Comparison of ENCODE assay signal across 25 cellular contexts in the genomic region with DNA sequence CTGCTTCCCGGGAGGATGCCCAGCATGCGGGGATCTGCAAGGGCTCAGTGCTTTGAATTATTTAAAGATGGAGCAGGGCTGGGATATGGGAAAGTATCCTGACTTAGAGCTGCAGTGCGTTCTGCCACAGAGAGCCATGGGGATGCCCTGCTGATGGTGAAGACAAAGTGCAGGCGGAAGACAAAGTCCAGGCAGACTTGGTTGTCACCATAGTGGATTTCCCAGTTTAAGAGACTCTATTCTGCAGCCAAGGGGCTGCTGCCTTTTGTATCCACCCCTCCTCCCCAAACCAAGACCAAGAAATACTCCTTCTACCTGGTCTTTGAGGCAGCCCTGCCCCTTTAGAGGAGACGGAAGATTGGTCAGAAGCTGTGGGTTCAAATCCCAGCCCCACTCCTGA.
"Had no signal": no experiment of that assay in that cellular context is flagged by ENCODE, and none has a peak within 500 bp of the region (broad histone marks: within the 10 kb centered on the region; RNA-seq: fewer than 3 reads in every experiment).

No MANE protein-coding gene starts in this region.

- H3K4me3 Mint-ChIP-seq: activated CD4-positive, alpha-beta memory T cell treated with anti-CD3 and anti-CD28 coated beads for 36 hours; activated CD4-positive, alpha-beta T cell treated with anti-CD3 and anti-CD28 coated beads for 36 hours; activated CD4-positive, alpha-beta T cell treated with anti-CD3 and anti-CD28 coated beads, Interleukin-2, amount 10 ng/mL, durations not matched to agents 24 days and 14 days; activated CD8-positive, alpha-beta T cell treated with anti-CD3 and anti-CD28 coated beads, Interleukin-2, amount 10 ng/mL, durations not matched to agents 7 days and 5 days; activated naive CD4-positive, alpha-beta T cell treated with anti-CD3 and anti-CD28 coated beads, Interleukin-2, amount 10 ng/mL, durations not matched to agents 7 days and 5 days; activated naive CD8-positive, alpha-beta T cell treated with anti-CD3 and anti-CD28 coated beads, Interleukin-2, amount 10 ng/mL, durations not matched to agents 7 days and 5 days; activated T-cell treated with anti-CD3 and anti-CD28 coated beads, Interleukin-2, amount 50 U/mL, for 24 hours; activated T-cell treated with anti-CD3 and anti-CD28 coated beads, Interleukin-2, amount 50 U/mL, for 72 hours; central memory CD8-positive, alpha-beta T cell had no signal

- H3K9me3 Mint-ChIP-seq: activated CD4-positive, alpha-beta memory T cell treated with anti-CD3 and anti-CD28 coated beads for 36 hours; activated CD4-positive, alpha-beta T cell treated with anti-CD3 and anti-CD28 coated beads, Interleukin-2, amount 10 ng/mL, durations not matched to agents 24 days and 14 days; activated naive CD8-positive, alpha-beta T cell treated with anti-CD3 and anti-CD28 coated beads, Interleukin-2, amount 10 ng/mL, durations not matched to agents 7 days and 5 days; activated T-cell treated with anti-CD3 and anti-CD28 coated beads, Interleukin-2, amount 50 U/mL, for 24 hours; activated T-cell treated with anti-CD3 and anti-CD28 coated beads, Interleukin-2, amount 50 U/mL, for 72 hours; central memory CD8-positive, alpha-beta T cell had no signal

- H3K4me3 ChIP-seq: coronary artery, gastrocnemius medialis, heart left ventricle had no signal

- H3K36me3 ChIP-seq: brain microvascular endothelial cell, gastrocnemius medialis, heart left ventricle had no signal

- H3K4me1 ChIP-seq: foreskin keratinocyte, gastrocnemius medialis, heart left ventricle had no signal

- H3K27me3 ChIP-seq: brain microvascular endothelial cell, foreskin keratinocyte, gastrocnemius medialis had no signal

- H3K27ac ChIP-seq: brain microvascular endothelial cell, coronary artery, foreskin keratinocyte, gastrocnemius medialis, heart left ventricle had no signal

- H3K27me3 Mint-ChIP-seq: activated CD4-positive, alpha-beta T cell treated with anti-CD3 and anti-CD28 coated beads, Interleukin-2, amount 10 ng/mL, durations not matched to agents 24 days and 14 days had no signal

- H3K9me3 ChIP-seq: gastrocnemius medialis had no signal

- DNase-seq: activated CD4-positive, alpha-beta memory T cell treated with anti-CD3 and anti-CD28 coated beads for 36 hours; activated CD4-positive, alpha-beta T cell treated with anti-CD3 and anti-CD28 coated beads for 36 hours; activated CD4-positive, alpha-beta T cell treated with anti-CD3 and anti-CD28 coated beads, Interleukin-2, amount 10 ng/mL, durations not matched to agents 24 days and 14 days; activated CD4-positive, CD25-positive, alpha-beta regulatory T cell; activated CD4-positive, CD25-positive, alpha-beta regulatory T cell treated with anti-CD3 and anti-CD28 coated beads, Interleukin-2, amount 50 U/mL, for 72 hours; activated CD8-positive, alpha-beta T cell treated with anti-CD3 and anti-CD28 coated beads, Interleukin-2, amount 10 ng/mL, durations not matched to agents 7 days and 5 days; activated gamma-delta T cell; activated naive CD4-positive, alpha-beta T cell; activated naive CD4-positive, alpha-beta T cell treated with anti-CD3 and anti-CD28 coated beads, Interleukin-2, amount 10 ng/mL, durations not matched to agents 7 days and 5 days; activated naive CD8-positive, alpha-beta T cell treated with anti-CD3 and anti-CD28 coated beads, Interleukin-2, amount 10 ng/mL, durations not matched to agents 7 days and 5 days; activated T-cell treated with anti-CD3 and anti-CD28 coated beads for 4 hours; activated T-cell treated with anti-CD3 and anti-CD28 coated beads, Interleukin-2, amount 50 U/mL, for 24 hours; activated T-cell treated with anti-CD3 and anti-CD28 coated beads, Interleukin-2, amount 50 U/mL, for 72 hours; brain microvascular endothelial cell; dermis blood vessel endothelial cell; effector CD8-positive, alpha-beta T cell; foreskin keratinocyte; gastrocnemius medialis; glutamatergic neuron; heart left ventricle; T-helper 2 cell had no signal

- H3K36me3 Mint-ChIP-seq: activated CD4-positive, alpha-beta memory T cell treated with anti-CD3 and anti-CD28 coated beads for 36 hours; activated naive CD4-positive, alpha-beta T cell treated with anti-CD3 and anti-CD28 coated beads, Interleukin-2, amount 10 ng/mL, durations not matched to agents 7 days and 5 days; activated naive CD4-positive, alpha-beta T cell treated with anti-CD3 and anti-CD28 coated beads, Interleukin-2, amount 50 U/mL, for 72 hours; activated naive CD8-positive, alpha-beta T cell treated with anti-CD3 and anti-CD28 coated beads, Interleukin-2, amount 10 ng/mL, durations not matched to agents 7 days and 5 days had no signal

- ATAC-seq: activated CD4-positive, alpha-beta T cell treated with anti-CD3 and anti-CD28 coated beads for 36 hours; activated CD8-positive, alpha-beta T cell treated with anti-CD3 and anti-CD28 coated beads, Interleukin-2, amount 10 ng/mL, durations not matched to agents 7 days and 5 days; activated naive CD4-positive, alpha-beta T cell treated with anti-CD3 and anti-CD28 coated beads, Interleukin-2, amount 50 U/mL, for 72 hours; activated T-cell treated with anti-CD3 and anti-CD28 coated beads, Interleukin-2, amount 50 U/mL, for 72 hours; esophagus mucosa; foreskin keratinocyte; gastrocnemius medialis; heart left ventricle had no signal

- H3K4me1 Mint-ChIP-seq: activated CD4-positive, alpha-beta T cell treated with anti-CD3 and anti-CD28 coated beads for 36 hours; activated CD4-positive, alpha-beta T cell treated with anti-CD3 and anti-CD28 coated beads, Interleukin-2, amount 10 ng/mL, durations not matched to agents 24 days and 14 days; activated naive CD4-positive, alpha-beta T cell treated with anti-CD3 and anti-CD28 coated beads, Interleukin-2, amount 10 ng/mL, durations not matched to agents 7 days and 5 days; activated naive CD8-positive, alpha-beta T cell treated with anti-CD3 and anti-CD28 coated beads, Interleukin-2, amount 10 ng/mL, durations not matched to agents 7 days and 5 days; central memory CD8-positive, alpha-beta T cell had no signal

- H3K27ac Mint-ChIP-seq: activated CD4-positive, alpha-beta memory T cell treated with anti-CD3 and anti-CD28 coated beads for 36 hours; activated CD4-positive, alpha-beta T cell treated with anti-CD3 and anti-CD28 coated beads for 36 hours; activated CD4-positive, alpha-beta T cell treated with anti-CD3 and anti-CD28 coated beads, Interleukin-2, amount 10 ng/mL, durations not matched to agents 24 days and 14 days; activated CD8-positive, alpha-beta T cell treated with anti-CD3 and anti-CD28 coated beads, Interleukin-2, amount 10 ng/mL, durations not matched to agents 7 days and 5 days; activated naive CD4-positive, alpha-beta T cell treated with anti-CD3 and anti-CD28 coated beads, Interleukin-2, amount 10 ng/mL, durations not matched to agents 7 days and 5 days; activated naive CD4-positive, alpha-beta T cell treated with anti-CD3 and anti-CD28 coated beads, Interleukin-2, amount 50 U/mL, for 72 hours; activated naive CD8-positive, alpha-beta T cell treated with anti-CD3 and anti-CD28 coated beads, Interleukin-2, amount 10 ng/mL, durations not matched to agents 7 days and 5 days; activated T-cell treated with anti-CD3 and anti-CD28 coated beads, Interleukin-2, amount 50 U/mL, for 24 hours; activated T-cell treated with anti-CD3 and anti-CD28 coated beads, Interleukin-2, amount 50 U/mL, for 72 hours had no signal
